1 cellular context compared by ENCODE assay signal in the genomic region with DNA sequence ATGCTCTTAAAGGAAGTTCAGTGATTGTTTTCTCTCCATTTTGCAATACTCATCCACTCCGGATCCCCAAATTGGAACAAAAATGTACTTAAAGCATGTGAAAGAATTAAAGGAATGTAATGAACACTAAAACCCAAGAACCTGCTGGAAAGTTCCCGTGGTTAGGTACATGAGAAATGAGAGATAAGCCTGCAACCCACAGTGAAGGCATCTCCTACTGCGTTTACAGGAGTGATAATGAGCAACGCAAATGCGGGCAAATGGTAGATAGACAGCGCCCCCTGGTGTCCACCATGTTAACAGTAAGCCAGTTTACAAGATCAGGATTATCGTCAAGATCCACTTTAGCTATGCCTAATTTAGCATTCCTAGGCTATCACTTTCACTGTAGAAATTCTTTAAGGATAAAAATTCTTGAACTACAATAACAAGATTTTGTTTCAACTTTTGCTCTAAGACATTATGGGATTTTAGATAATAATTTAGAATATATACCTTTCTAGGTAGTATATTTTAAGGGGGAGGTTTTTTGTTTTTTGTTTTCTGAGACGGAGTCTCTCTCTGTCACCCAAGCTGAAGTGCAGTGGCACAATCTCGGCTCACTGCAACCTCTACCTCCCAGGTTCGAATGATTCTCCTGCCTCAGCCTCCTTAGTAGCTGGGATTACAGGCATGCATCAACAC.
TF ChIP-seq lines count a peak whose summit lies in the region.

No MANE protein-coding gene starts in this region.

TF ChIP-seq in K562, 482 proteins besides CTCF, POLR2A, EP300 and RAD21 (continued from another document and continues in another):
- TF ChIP-seq SMARCA5 (IDR thresholded peaks at IDR 0.05) = no peak
- TF ChIP-seq, protein P1, sequence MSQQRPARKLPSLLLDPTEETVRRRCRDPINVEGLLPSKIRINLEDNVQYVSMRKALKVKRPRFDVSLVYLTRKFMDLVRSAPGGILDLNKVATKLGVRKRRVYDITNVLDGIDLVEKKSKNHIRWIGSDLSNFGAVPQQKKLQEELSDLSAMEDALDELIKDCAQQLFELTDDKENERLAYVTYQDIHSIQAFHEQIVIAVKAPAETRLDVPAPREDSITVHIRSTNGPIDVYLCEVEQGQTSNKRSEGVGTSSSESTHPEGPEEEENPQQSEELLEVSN (IDR thresholded peaks at IDR 0.05; ENCODE audit: borderline replicate concordance in 1 of 2, extremely low read depth in 1 of 2, insufficient read depth in 1 of 2, insufficient read length in 1 of 2, low read depth in 1 of 2, low read length in 1 of 2, poor library complexity in 1 of 2, severe bottlenecking in 1 of 2) = no peak
- TF ChIP-seq ARID1B (IDR thresholded peaks at IDR 0.05) = 0 out of 2 replicates have a peak, but pooled peaks have one; percentile 32
- TF ChIP-seq, protein P2, sequence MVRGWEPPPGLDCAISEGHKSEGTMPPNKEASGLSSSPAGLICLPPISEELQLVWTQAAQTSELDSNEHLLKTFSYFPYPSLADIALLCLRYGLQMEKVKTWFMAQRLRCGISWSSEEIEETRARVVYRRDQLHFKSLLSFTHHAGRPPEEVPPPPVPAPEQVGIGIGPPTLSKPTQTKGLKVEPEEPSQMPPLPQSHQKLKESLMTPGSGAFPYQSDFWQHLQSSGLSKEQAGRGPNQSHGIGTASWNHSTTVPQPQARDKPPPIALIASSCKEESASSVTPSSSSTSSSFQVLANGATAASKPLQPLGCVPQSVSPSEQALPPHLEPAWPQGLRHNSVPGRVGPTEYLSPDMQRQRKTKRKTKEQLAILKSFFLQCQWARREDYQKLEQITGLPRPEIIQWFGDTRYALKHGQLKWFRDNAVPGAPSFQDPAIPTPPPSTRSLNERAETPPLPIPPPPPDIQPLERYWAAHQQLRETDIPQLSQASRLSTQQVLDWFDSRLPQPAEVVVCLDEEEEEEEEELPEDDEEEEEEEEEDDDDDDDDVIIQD (CRISPR knock-in tag; IDR thresholded peaks at IDR 0.05) = no peak
- TF ChIP-seq PHTF2 (CRISPR knock-in tag; IDR thresholded peaks at IDR 0.05) = no peak
- TF ChIP-seq, protein P3, sequence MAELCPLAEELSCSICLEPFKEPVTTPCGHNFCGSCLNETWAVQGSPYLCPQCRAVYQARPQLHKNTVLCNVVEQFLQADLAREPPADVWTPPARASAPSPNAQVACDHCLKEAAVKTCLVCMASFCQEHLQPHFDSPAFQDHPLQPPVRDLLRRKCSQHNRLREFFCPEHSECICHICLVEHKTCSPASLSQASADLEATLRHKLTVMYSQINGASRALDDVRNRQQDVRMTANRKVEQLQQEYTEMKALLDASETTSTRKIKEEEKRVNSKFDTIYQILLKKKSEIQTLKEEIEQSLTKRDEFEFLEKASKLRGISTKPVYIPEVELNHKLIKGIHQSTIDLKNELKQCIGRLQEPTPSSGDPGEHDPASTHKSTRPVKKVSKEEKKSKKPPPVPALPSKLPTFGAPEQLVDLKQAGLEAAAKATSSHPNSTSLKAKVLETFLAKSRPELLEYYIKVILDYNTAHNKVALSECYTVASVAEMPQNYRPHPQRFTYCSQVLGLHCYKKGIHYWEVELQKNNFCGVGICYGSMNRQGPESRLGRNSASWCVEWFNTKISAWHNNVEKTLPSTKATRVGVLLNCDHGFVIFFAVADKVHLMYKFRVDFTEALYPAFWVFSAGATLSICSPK (IDR thresholded peaks at IDR 0.05; ENCODE audit: borderline replicate concordance) = no peak
- no peak for TF ChIP-seq SAP30 (IDR thresholded peaks at IDR 0.05; ENCODE audit: borderline replicate concordance, insufficient read depth, low read depth, low read length, poor library complexity, severe bottlenecking)
- TF ChIP-seq, protein P4, sequence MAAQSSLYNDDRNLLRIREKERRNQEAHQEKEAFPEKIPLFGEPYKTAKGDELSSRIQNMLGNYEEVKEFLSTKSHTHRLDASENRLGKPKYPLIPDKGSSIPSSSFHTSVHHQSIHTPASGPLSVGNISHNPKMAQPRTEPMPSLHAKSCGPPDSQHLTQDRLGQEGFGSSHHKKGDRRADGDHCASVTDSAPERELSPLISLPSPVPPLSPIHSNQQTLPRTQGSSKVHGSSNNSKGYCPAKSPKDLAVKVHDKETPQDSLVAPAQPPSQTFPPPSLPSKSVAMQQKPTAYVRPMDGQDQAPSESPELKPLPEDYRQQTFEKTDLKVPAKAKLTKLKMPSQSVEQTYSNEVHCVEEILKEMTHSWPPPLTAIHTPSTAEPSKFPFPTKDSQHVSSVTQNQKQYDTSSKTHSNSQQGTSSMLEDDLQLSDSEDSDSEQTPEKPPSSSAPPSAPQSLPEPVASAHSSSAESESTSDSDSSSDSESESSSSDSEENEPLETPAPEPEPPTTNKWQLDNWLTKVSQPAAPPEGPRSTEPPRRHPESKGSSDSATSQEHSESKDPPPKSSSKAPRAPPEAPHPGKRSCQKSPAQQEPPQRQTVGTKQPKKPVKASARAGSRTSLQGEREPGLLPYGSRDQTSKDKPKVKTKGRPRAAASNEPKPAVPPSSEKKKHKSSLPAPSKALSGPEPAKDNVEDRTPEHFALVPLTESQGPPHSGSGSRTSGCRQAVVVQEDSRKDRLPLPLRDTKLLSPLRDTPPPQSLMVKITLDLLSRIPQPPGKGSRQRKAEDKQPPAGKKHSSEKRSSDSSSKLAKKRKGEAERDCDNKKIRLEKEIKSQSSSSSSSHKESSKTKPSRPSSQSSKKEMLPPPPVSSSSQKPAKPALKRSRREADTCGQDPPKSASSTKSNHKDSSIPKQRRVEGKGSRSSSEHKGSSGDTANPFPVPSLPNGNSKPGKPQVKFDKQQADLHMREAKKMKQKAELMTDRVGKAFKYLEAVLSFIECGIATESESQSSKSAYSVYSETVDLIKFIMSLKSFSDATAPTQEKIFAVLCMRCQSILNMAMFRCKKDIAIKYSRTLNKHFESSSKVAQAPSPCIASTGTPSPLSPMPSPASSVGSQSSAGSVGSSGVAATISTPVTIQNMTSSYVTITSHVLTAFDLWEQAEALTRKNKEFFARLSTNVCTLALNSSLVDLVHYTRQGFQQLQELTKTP (IDR thresholded peaks at IDR 0.05; ENCODE audit: low read depth in 1 of 2, partially characterized antibody in 2 of 2) = no peak
- TF ChIP-seq ZNF696 (CRISPR knock-in tag; conservative IDR thresholded peaks at IDR 0.05) = no peak
- TF ChIP-seq SMAD3 (CRISPR knock-in tag; conservative IDR thresholded peaks at IDR 0.05) = no peak
- no peak for TF ChIP-seq HDGF (IDR thresholded peaks at IDR 0.05)
- TF ChIP-seq BRF1 (IDR thresholded peaks at IDR 0.05; ENCODE audit: borderline replicate concordance, extremely low read depth, insufficient read length) = no peak
- no peak for TF ChIP-seq ZFPM2 (CRISPR knock-in tag; IDR thresholded peaks at IDR 0.05)
- no peak for TF ChIP-seq ZKSCAN3 (CRISPR knock-in tag; IDR thresholded peaks at IDR 0.05)
- TF ChIP-seq, protein P5, sequence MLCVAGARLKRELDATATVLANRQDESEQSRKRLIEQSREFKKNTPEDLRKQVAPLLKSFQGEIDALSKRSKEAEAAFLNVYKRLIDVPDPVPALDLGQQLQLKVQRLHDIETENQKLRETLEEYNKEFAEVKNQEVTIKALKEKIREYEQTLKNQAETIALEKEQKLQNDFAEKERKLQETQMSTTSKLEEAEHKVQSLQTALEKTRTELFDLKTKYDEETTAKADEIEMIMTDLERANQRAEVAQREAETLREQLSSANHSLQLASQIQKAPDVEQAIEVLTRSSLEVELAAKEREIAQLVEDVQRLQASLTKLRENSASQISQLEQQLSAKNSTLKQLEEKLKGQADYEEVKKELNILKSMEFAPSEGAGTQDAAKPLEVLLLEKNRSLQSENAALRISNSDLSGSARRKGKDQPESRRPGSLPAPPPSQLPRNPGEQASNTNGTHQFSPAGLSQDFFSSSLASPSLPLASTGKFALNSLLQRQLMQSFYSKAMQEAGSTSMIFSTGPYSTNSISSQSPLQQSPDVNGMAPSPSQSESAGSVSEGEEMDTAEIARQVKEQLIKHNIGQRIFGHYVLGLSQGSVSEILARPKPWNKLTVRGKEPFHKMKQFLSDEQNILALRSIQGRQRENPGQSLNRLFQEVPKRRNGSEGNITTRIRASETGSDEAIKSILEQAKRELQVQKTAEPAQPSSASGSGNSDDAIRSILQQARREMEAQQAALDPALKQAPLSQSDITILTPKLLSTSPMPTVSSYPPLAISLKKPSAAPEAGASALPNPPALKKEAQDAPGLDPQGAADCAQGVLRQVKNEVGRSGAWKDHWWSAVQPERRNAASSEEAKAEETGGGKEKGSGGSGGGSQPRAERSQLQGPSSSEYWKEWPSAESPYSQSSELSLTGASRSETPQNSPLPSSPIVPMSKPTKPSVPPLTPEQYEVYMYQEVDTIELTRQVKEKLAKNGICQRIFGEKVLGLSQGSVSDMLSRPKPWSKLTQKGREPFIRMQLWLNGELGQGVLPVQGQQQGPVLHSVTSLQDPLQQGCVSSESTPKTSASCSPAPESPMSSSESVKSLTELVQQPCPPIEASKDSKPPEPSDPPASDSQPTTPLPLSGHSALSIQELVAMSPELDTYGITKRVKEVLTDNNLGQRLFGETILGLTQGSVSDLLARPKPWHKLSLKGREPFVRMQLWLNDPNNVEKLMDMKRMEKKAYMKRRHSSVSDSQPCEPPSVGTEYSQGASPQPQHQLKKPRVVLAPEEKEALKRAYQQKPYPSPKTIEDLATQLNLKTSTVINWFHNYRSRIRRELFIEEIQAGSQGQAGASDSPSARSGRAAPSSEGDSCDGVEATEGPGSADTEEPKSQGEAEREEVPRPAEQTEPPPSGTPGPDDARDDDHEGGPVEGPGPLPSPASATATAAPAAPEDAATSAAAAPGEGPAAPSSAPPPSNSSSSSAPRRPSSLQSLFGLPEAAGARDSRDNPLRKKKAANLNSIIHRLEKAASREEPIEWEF (CRISPR knock-in tag; IDR thresholded peaks at IDR 0.05) = no peak
- TF ChIP-seq, protein P6, sequence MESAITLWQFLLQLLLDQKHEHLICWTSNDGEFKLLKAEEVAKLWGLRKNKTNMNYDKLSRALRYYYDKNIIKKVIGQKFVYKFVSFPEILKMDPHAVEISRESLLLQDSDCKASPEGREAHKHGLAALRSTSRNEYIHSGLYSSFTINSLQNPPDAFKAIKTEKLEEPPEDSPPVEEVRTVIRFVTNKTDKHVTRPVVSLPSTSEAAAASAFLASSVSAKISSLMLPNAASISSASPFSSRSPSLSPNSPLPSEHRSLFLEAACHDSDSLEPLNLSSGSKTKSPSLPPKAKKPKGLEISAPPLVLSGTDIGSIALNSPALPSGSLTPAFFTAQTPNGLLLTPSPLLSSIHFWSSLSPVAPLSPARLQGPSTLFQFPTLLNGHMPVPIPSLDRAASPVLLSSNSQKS (CRISPR knock-in tag; IDR thresholded peaks at IDR 0.05) = no peak
- TF ChIP-seq PYGO2 (tag; IDR thresholded peaks at IDR 0.05) = no peak
- TF ChIP-seq STAG1 (CRISPR knock-in tag; IDR thresholded peaks at IDR 0.05; ENCODE audit: borderline replicate concordance) = peak; percentile 66; the same call in 1 of the 2 replicates
- TF ChIP-seq, protein P7, sequence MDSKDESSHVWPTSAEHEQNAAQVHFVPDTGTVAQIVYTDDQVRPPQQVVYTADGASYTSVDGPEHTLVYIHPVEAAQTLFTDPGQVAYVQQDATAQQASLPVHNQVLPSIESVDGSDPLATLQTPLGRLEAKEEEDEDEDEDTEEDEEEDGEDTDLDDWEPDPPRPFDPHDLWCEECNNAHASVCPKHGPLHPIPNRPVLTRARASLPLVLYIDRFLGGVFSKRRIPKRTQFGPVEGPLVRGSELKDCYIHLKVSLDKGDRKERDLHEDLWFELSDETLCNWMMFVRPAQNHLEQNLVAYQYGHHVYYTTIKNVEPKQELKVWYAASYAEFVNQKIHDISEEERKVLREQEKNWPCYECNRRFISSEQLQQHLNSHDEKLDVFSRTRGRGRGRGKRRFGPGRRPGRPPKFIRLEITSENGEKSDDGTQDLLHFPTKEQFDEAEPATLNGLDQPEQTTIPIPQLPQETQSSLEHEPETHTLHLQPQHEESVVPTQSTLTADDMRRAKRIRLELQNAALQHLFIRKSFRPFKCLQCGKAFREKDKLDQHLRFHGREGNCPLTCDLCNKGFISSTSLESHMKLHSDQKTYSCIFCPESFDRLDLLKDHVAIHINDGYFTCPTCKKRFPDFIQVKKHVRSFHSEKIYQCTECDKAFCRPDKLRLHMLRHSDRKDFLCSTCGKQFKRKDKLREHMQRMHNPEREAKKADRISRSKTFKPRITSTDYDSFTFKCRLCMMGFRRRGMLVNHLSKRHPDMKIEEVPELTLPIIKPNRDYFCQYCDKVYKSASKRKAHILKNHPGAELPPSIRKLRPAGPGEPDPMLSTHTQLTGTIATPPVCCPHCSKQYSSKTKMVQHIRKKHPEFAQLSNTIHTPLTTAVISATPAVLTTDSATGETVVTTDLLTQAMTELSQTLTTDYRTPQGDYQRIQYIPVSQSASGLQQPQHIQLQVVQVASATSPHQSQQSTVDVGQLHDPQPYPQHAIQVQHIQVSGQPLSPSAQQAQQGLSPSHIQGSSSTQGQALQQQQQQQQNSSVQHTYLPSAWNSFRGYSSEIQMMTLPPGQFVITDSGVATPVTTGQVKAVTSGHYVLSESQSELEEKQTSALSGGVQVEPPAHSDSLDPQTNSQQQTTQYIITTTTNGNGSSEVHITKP (IDR thresholded peaks at IDR 0.05; ENCODE audit: partially characterized antibody) = no peak
- TF ChIP-seq ELF2 (CRISPR knock-in tag; IDR thresholded peaks at IDR 0.05) = no peak
- peak; percentile 54 for TF ChIP-seq CBFA2T3 (IDR thresholded peaks at IDR 0.05)
- TF ChIP-seq SRSF7 (optimal IDR thresholded peaks at IDR 0.05; ENCODE audit: low read depth, low read length) = no peak
- TF ChIP-seq FOXK1 (CRISPR knock-in tag; IDR thresholded peaks at IDR 0.05; ENCODE audit: borderline replicate concordance) = no peak
- TF ChIP-seq ZFX (CRISPR knock-in tag; IDR thresholded peaks at IDR 0.05) = no peak
- TF ChIP-seq, protein P8, sequence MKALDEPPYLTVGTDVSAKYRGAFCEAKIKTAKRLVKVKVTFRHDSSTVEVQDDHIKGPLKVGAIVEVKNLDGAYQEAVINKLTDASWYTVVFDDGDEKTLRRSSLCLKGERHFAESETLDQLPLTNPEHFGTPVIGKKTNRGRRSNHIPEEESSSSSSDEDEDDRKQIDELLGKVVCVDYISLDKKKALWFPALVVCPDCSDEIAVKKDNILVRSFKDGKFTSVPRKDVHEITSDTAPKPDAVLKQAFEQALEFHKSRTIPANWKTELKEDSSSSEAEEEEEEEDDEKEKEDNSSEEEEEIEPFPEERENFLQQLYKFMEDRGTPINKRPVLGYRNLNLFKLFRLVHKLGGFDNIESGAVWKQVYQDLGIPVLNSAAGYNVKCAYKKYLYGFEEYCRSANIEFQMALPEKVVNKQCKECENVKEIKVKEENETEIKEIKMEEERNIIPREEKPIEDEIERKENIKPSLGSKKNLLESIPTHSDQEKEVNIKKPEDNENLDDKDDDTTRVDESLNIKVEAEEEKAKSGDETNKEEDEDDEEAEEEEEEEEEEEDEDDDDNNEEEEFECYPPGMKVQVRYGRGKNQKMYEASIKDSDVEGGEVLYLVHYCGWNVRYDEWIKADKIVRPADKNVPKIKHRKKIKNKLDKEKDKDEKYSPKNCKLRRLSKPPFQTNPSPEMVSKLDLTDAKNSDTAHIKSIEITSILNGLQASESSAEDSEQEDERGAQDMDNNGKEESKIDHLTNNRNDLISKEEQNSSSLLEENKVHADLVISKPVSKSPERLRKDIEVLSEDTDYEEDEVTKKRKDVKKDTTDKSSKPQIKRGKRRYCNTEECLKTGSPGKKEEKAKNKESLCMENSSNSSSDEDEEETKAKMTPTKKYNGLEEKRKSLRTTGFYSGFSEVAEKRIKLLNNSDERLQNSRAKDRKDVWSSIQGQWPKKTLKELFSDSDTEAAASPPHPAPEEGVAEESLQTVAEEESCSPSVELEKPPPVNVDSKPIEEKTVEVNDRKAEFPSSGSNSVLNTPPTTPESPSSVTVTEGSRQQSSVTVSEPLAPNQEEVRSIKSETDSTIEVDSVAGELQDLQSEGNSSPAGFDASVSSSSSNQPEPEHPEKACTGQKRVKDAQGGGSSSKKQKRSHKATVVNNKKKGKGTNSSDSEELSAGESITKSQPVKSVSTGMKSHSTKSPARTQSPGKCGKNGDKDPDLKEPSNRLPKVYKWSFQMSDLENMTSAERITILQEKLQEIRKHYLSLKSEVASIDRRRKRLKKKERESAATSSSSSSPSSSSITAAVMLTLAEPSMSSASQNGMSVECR (CRISPR knock-in tag; IDR thresholded peaks at IDR 0.05) = no peak
- TF ChIP-seq ZNF41 (CRISPR knock-in tag; conservative IDR thresholded peaks at IDR 0.05) = no peak
- TF ChIP-seq TAF1 (IDR thresholded peaks at IDR 0.05; ENCODE audit: control insufficient read depth, extremely low read depth, insufficient read depth, low read length, severe bottlenecking) = no peak
- no peak for TF ChIP-seq HNRNPH1 (optimal IDR thresholded peaks at IDR 0.05; ENCODE audit: low read depth, low read length)
